Comparison of ENCODE assay signal across 9 cellular contexts in genomic region chr10:133378251-133379096, GRCh38. TPM values are rescaled to one million over a fixed set of nuclear protein-coding genes. Genes with fewer than 3 reads are reported as not detected.
DNase-seq lines count a peak whose midpoint lies in the region; ATAC-seq, FAIRE-seq and TF ChIP-seq lines count a peak whose summit lies in the region.
"Had no signal": no experiment of that assay in that cellular context is flagged by ENCODE, and none has a peak within 500 bp of the region (broad histone marks: within the 10 kb centered on the region; RNA-seq: fewer than 3 reads in every experiment).

No MANE protein-coding gene starts in this region.

- no peaks in the 10 kb centered on the region for H3K36me3 ChIP-seq in WERI-Rb-1
- no peaks in the 10 kb centered on the region for H3K36me3 ChIP-seq in small intestine (ENCODE audit: control insufficient read depth in 2 of 2, insufficient read depth in 2 of 2, low read length in 2 of 2)

- ATAC-seq in GM21528 (IDR thresholded peaks at IDR 0.05; ENCODE audit: low FRiP score, unreplicated experiment), result peak; percentile 40

- peaks cover 0 to 4% of the 10 kb centered on the region in 2 donors for H3K4me1 ChIP-seq in small intestine (ENCODE audit: control insufficient read depth in 2 of 2, insufficient read depth in 1 of 2, low read depth in 1 of 2, low read length in 1 of 2)

- H3K27me3 ChIP-seq in WERI-Rb-1 (ENCODE audit: insufficient read depth, low read depth, severe bottlenecking) (no peaks in the 10 kb centered on the region), small intestine (ENCODE audit: control insufficient read depth in 2 of 2, insufficient read depth in 2 of 2, low read length in 2 of 2) (no peaks in the 10 kb centered on the region)

- peak; percentile 58 for DNase-seq in EL
- peak; percentile 36 for DNase-seq in KG1 (lab: John Stamatoyannopoulos, UW)
- peak; percentile 55 for DNase-seq in WERI-Rb-1
- DNase-seq in cerebellum (ENCODE audit: low spot score), result peak; percentile 70
- DNase-seq in islet precursor cell, result peak; percentile 74
- peak; percentile 93 for DNase-seq in small intestine
- no peak for DNase-seq in NCI-H1694 treated with DMSO at 0.1 percent for 48 hours (lab: John Stamatoyannopoulos, UW)

- H3K27ac ChIP-seq in WERI-Rb-1 (peak overlapping the region; percentile 55), small intestine (ENCODE audit: low read depth in 1 of 2, low read length in 1 of 2) (peak overlapping the region; percentile 89 to 100)

- H3K4me3 ChIP-seq in WERI-Rb-1 (ENCODE audit: low read depth, low read length), result peak overlapping the region; percentile 66
- peak overlapping the region; percentile 36 to 81 for H3K4me3 ChIP-seq in small intestine (ENCODE audit: low read depth in 1 of 2, low read length in 2 of 2)

- H3K9me3 ChIP-seq in WERI-Rb-1 (ENCODE audit: severe bottlenecking) (no peaks in the 10 kb centered on the region), small intestine (ENCODE audit: control insufficient read depth, low read depth) (no peaks in the 10 kb centered on the region)

- TF ChIP-seq CTCF in WERI-Rb-1 (IDR thresholded peaks at IDR 0.05; ENCODE audit: low read depth, low read length), result no peak

- 0 to 1% (median 0%) methylated on average over 52 to 83 of the region's 90 CpGs for WGBS in small intestine, 3 donors

- FAIRE-seq in small intestine (lab: Jason Lieb, UNC), result no peak
- FAIRE-seq: colon had no signal

RNA-seq across cellular contexts. Expression of gene PAOX, which starts 0.6 kb away (rescaled TPM):
- 7.1 TPM for total RNA-seq in cerebellum
- polyA plus RNA-seq in small intestine, result 10 to 100 TPM in 2 of 3 donors, 1 to 10 TPM in 1; 7.9 to 40.8 (median 12.3) TPM

RNA-seq across cellular contexts. Expression of gene ECHS1, which starts 5.3 kb away (rescaled TPM):
- 23.7 TPM for total RNA-seq in cerebellum
- polyA plus RNA-seq in small intestine, result 100 to 1,000 TPM; 190 to 371 (median 260) TPM

RNA-seq across cellular contexts. Expression of gene MTG1, which starts 15.5 kb away (rescaled TPM):
- total RNA-seq in cerebellum, result 22.3 TPM
- polyA plus RNA-seq in small intestine, result 100 to 1,000 TPM in 2 of 3 donors, 10 to 100 TPM in 1; 72.6 to 124 (median 109) TPM

RNA-seq across cellular contexts. Expression of gene FUOM, which starts 20.7 kb away (rescaled TPM):
- total RNA-seq in cerebellum, result 2.6 TPM
- polyA plus RNA-seq in small intestine, result 100 to 1,000 TPM in 2 of 3 donors, 10 to 100 TPM in 1; 89.8 to 320 (median 240) TPM

RNA-seq across cellular contexts. Expression of gene PRAP1, which starts 31.3 kb away (rescaled TPM):
- total RNA-seq in cerebellum, result not detected
- polyA plus RNA-seq in small intestine, result 1,000 to 10,000 TPM in 2 of 3 donors, 100 to 1,000 TPM in 1; 284 to 2,052 (median 1,424) TPM
